In genomic region chr14:97077253-97077653, GRCh38 we compare ENCODE assay signal across 1 cellular context.
TF ChIP-seq lines count a peak whose summit lies in the region.

No MANE protein-coding gene starts in this region.

TF ChIP-seq in K562, 482 proteins besides CTCF, POLR2A, EP300 and RAD21 (continued from another document and continues in another):
- TF ChIP-seq, protein P1, sequence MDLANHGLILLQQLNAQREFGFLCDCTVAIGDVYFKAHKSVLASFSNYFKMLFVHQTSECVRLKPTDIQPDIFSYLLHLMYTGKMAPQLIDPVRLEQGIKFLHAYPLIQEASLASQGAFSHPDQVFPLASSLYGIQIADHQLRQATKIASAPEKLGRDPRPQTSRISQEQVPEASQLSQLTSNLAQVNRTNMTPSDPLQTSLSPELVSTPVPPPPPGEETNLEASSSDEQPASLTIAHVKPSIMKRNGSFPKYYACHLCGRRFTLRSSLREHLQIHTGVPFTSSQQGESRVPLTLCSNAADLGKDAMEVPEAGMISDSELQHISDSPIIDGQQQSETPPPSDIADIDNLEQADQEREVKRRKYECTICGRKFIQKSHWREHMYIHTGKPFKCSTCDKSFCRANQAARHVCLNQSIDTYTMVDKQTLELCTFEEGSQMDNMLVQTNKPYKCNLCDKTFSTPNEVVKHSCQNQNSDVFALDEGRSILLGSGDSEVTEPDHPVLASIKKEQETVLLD (IDR thresholded peaks at IDR 0.05) = no peak
- TF ChIP-seq ZNF316 (IDR thresholded peaks at IDR 0.05) = peak; percentile 98
- TF ChIP-seq FOXA3 (CRISPR knock-in tag; conservative IDR thresholded peaks at IDR 0.05 in 1 of 2, IDR thresholded peaks at IDR 0.05 in 1 of 2) = no peak
- no peak for TF ChIP-seq MTA3 (IDR thresholded peaks at IDR 0.05; ENCODE audit: borderline replicate concordance)
- TF ChIP-seq ZBTB1 (CRISPR knock-in tag; IDR thresholded peaks at IDR 0.05; ENCODE audit: borderline replicate concordance, low read depth) = no peak
- TF ChIP-seq ZFP30 (CRISPR knock-in tag; IDR thresholded peaks at IDR 0.05; ENCODE audit: borderline replicate concordance) = no peak
- peak; percentile 97 for TF ChIP-seq MAFF (IDR thresholded peaks at IDR 0.05; ENCODE audit: low read length)
- no peak for TF ChIP-seq ZNF512 (tag; IDR thresholded peaks at IDR 0.05)
- no peak for TF ChIP-seq ZNF668 (CRISPR knock-in tag; IDR thresholded peaks at IDR 0.05)
- no peak for TF ChIP-seq NONO (IDR thresholded peaks at IDR 0.05; ENCODE audit: low read depth in 2 of 2, low read length in 1 of 2)
- TF ChIP-seq ILF3 (IDR thresholded peaks at IDR 0.05; ENCODE audit: borderline replicate concordance) = no peak
- no peak for TF ChIP-seq SAFB (IDR thresholded peaks at IDR 0.05; ENCODE audit: borderline replicate concordance, low read depth, low read length)
- peak; percentile 52; the same call in 1 of the 2 replicates for TF ChIP-seq ZBTB17 (CRISPR knock-in tag; IDR thresholded peaks at IDR 0.05)
- TF ChIP-seq, protein P2, sequence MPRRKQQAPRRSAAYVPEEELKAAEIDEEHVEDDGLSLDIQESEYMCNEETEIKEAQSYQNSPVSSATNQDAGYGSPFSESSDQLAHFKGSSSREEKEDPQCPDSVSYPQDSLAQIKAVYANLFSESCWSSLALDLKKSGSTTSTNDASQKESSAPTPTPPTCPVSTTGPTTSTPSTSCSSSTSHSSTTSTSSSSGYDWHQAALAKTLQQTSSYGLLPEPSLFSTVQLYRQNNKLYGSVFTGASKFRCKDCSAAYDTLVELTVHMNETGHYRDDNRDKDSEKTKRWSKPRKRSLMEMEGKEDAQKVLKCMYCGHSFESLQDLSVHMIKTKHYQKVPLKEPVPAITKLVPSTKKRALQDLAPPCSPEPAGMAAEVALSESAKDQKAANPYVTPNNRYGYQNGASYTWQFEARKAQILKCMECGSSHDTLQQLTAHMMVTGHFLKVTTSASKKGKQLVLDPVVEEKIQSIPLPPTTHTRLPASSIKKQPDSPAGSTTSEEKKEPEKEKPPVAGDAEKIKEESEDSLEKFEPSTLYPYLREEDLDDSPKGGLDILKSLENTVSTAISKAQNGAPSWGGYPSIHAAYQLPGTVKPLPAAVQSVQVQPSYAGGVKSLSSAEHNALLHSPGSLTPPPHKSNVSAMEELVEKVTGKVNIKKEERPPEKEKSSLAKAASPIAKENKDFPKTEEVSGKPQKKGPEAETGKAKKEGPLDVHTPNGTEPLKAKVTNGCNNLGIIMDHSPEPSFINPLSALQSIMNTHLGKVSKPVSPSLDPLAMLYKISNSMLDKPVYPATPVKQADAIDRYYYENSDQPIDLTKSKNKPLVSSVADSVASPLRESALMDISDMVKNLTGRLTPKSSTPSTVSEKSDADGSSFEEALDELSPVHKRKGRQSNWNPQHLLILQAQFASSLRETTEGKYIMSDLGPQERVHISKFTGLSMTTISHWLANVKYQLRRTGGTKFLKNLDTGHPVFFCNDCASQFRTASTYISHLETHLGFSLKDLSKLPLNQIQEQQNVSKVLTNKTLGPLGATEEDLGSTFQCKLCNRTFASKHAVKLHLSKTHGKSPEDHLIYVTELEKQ (CRISPR knock-in tag; IDR thresholded peaks at IDR 0.05) = no peak
- TF ChIP-seq RNF2 (IDR thresholded peaks at IDR 0.05) = no peak
- no peak for TF ChIP-seq SRSF9 (IDR thresholded peaks at IDR 0.05; ENCODE audit: borderline replicate concordance, low read depth, low read length)
- TF ChIP-seq, protein P3, sequence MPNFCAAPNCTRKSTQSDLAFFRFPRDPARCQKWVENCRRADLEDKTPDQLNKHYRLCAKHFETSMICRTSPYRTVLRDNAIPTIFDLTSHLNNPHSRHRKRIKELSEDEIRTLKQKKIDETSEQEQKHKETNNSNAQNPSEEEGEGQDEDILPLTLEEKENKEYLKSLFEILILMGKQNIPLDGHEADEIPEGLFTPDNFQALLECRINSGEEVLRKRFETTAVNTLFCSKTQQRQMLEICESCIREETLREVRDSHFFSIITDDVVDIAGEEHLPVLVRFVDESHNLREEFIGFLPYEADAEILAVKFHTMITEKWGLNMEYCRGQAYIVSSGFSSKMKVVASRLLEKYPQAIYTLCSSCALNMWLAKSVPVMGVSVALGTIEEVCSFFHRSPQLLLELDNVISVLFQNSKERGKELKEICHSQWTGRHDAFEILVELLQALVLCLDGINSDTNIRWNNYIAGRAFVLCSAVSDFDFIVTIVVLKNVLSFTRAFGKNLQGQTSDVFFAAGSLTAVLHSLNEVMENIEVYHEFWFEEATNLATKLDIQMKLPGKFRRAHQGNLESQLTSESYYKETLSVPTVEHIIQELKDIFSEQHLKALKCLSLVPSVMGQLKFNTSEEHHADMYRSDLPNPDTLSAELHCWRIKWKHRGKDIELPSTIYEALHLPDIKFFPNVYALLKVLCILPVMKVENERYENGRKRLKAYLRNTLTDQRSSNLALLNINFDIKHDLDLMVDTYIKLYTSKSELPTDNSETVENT (CRISPR knock-in tag; IDR thresholded peaks at IDR 0.05) = no peak
- peak; percentile 18 for TF ChIP-seq TBP (optimal IDR thresholded peaks at IDR 0.05; ENCODE audit: low read depth, low read length)
- TF ChIP-seq PHF8 (IDR thresholded peaks at IDR 0.05; ENCODE audit: borderline replicate concordance, low read length) = no peak
- TF ChIP-seq DMBX1 (CRISPR knock-in tag; IDR thresholded peaks at IDR 0.05; ENCODE audit: borderline replicate concordance) = no peak
- TF ChIP-seq ZKSCAN1 (IDR thresholded peaks at IDR 0.05; ENCODE audit: low read depth, low read length) = no peak
- TF ChIP-seq FOXP4 (CRISPR knock-in tag; IDR thresholded peaks at IDR 0.05; ENCODE audit: borderline replicate concordance) = no peak
- TF ChIP-seq LARP7 (IDR thresholded peaks at IDR 0.05) = no peak
- TF ChIP-seq, protein P4, sequence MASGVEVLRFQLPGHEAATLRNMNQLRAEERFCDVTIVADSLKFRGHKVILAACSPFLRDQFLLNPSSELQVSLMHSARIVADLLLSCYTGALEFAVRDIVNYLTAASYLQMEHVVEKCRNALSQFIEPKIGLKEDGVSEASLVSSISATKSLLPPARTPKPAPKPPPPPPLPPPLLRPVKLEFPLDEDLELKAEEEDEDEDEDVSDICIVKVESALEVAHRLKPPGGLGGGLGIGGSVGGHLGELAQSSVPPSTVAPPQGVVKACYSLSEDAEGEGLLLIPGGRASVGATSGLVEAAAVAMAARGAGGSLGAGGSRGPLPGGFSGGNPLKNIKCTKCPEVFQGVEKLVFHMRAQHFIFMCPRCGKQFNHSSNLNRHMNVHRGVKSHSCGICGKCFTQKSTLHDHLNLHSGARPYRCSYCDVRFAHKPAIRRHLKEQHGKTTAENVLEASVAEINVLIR (CRISPR knock-in tag; IDR thresholded peaks at IDR 0.05) = peak; percentile 35; the same call in 1 of the 2 replicates
- TF ChIP-seq SIX5 (IDR thresholded peaks at IDR 0.05; ENCODE audit: borderline replicate concordance in 1 of 2, insufficient read depth in 1 of 2, low read depth in 1 of 2, low read length in 2 of 2) = no peak
- no peak for TF ChIP-seq TRIM25 (IDR thresholded peaks at IDR 0.05; ENCODE audit: borderline replicate concordance)
- no peak for TF ChIP-seq SP2 (IDR thresholded peaks at IDR 0.05; ENCODE audit: extremely low read depth, low read depth, low read length, poor library complexity, severe bottlenecking)
- TF ChIP-seq ZBTB43 (CRISPR knock-in tag; IDR thresholded peaks at IDR 0.05) = no peak
- no peak for TF ChIP-seq ZNF140 (CRISPR knock-in tag; IDR thresholded peaks at IDR 0.05)
- TF ChIP-seq ATF1 (CRISPR knock-in tag; IDR thresholded peaks at IDR 0.05) = no peak
- peak; percentile 64; the same call in 1 of the 2 replicates for TF ChIP-seq ATF1 (tag; IDR thresholded peaks at IDR 0.05)
- TF ChIP-seq XRCC4 (IDR thresholded peaks at IDR 0.05; ENCODE audit: extremely low read depth, insufficient read depth, insufficient read length) = no peak
- TF ChIP-seq ATF6 (CRISPR knock-in tag; IDR thresholded peaks at IDR 0.05) = no peak
- TF ChIP-seq, protein P5, sequence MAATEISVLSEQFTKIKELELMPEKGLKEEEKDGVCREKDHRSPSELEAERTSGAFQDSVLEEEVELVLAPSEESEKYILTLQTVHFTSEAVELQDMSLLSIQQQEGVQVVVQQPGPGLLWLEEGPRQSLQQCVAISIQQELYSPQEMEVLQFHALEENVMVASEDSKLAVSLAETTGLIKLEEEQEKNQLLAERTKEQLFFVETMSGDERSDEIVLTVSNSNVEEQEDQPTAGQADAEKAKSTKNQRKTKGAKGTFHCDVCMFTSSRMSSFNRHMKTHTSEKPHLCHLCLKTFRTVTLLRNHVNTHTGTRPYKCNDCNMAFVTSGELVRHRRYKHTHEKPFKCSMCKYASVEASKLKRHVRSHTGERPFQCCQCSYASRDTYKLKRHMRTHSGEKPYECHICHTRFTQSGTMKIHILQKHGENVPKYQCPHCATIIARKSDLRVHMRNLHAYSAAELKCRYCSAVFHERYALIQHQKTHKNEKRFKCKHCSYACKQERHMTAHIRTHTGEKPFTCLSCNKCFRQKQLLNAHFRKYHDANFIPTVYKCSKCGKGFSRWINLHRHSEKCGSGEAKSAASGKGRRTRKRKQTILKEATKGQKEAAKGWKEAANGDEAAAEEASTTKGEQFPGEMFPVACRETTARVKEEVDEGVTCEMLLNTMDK (IDR thresholded peaks at IDR 0.05; ENCODE audit: borderline replicate concordance, insufficient read depth, low read depth, low read length, poor library complexity, severe bottlenecking) = no peak
- TF ChIP-seq KLF16 (IDR thresholded peaks at IDR 0.05) = no peak
- 0 out of 2 replicates have a peak, but pooled peaks have one; percentile 15 for TF ChIP-seq HCFC1 (IDR thresholded peaks at IDR 0.05; ENCODE audit: low read depth, low read length)
- TF ChIP-seq FOXJ2 (tag; IDR thresholded peaks at IDR 0.05) = peak; percentile 77
- no peak for TF ChIP-seq MTA2 (IDR thresholded peaks at IDR 0.05; ENCODE audit: low read depth)
- TF ChIP-seq GABPB1 (CRISPR knock-in tag; IDR thresholded peaks at IDR 0.05) = no peak
- no peak for TF ChIP-seq E2F3 (CRISPR knock-in tag; IDR thresholded peaks at IDR 0.05)
